ENCODE assay signal across 18 cellular contexts in the genomic region with DNA sequence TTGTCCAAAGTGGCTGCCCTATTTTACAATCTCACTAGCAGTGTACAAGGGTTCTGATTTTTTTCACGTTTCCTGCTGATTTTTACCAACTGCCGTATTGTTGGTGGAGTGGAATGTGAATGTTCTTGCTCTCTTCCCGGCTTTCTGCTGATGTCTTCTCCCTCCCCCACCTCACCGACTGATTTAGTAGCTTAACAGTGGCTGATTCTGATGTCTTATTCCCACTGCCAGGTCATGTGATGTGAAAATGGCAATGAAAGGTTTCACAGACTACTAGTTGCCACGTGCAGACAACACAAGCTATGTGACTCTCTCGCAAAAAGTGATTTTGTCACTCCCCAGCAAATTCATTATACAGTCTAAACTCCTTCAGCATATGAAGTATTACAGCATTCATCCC.
"Had no signal": no experiment of that assay in that cellular context is flagged by ENCODE, and none has a peak within 500 bp of the region (broad histone marks: within the 10 kb centered on the region; RNA-seq: fewer than 3 reads in every experiment).

No MANE protein-coding gene starts in this region.

- H3K27me3 ChIP-seq: ascending aorta, right atrium auricular region, tibial artery had no signal

- H3K9me3 ChIP-seq: ascending aorta, lower lobe of right lung, prostate gland, right atrium auricular region, tibial artery had no signal

- H3K27ac Mint-ChIP-seq: activated CD4-positive, alpha-beta memory T cell treated with anti-CD3 and anti-CD28 coated beads for 36 hours; T-helper 1 cell treated with Interleukin-12 subunit alpha and Interleukin-12 subunit beta and Interleukin-4 antibody, amounts not matched to agents 30 μg/mL and 1 μg/mL, for 36 hours had no signal

- H3K9me3 Mint-ChIP-seq: activated CD4-positive, alpha-beta memory T cell treated with anti-CD3 and anti-CD28 coated beads for 36 hours; naive thymus-derived CD8-positive, alpha-beta T cell; T-helper 1 cell treated with Interleukin-12 subunit alpha and Interleukin-12 subunit beta and Interleukin-4 antibody, amounts not matched to agents 30 μg/mL and 1 μg/mL, for 36 hours had no signal

- H3K27me3 Mint-ChIP-seq: activated CD4-positive, alpha-beta memory T cell treated with anti-CD3 and anti-CD28 coated beads for 36 hours; naive thymus-derived CD8-positive, alpha-beta T cell had no signal

- H3K4me3 Mint-ChIP-seq: activated CD4-positive, alpha-beta memory T cell treated with anti-CD3 and anti-CD28 coated beads for 36 hours; naive thymus-derived CD8-positive, alpha-beta T cell; T-helper 1 cell treated with Interleukin-12 subunit alpha and Interleukin-12 subunit beta and Interleukin-4 antibody, amounts not matched to agents 30 μg/mL and 1 μg/mL, for 36 hours had no signal

- ATAC-seq: left lobe of liver; lower lobe of right lung; naive thymus-derived CD8-positive, alpha-beta T cell; stimulated activated naive CD8-positive, alpha-beta T cell treated with anti-CD3 and anti-CD28 coated beads, Interleukin-15, Interleukin-2, amounts not matched to agents 100 U/mL and 50 U/mL, for 24 hours had no signal

- H3K27ac ChIP-seq: ascending aorta, coronary artery, lower lobe of right lung, prostate gland, right atrium auricular region, tibial artery had no signal

- H3K4me1 ChIP-seq: ascending aorta, lower lobe of right lung, prostate gland, right atrium auricular region, tibial artery had no signal

- H3K36me3 ChIP-seq: prostate gland had no signal

- DNase-seq: activated CD4-positive, alpha-beta memory T cell treated with anti-CD3 and anti-CD28 coated beads for 36 hours; activated CD4-positive, alpha-beta T cell treated with anti-CD3 and anti-CD28 coated beads for 48 hours; activated gamma-delta T cell; activated naive CD4-positive, alpha-beta T cell treated with anti-CD3 and anti-CD28 coated beads, Interleukin-2, amount 50 U/mL, for 16 hours; activated T-cell treated with anti-CD3 and anti-CD28 coated beads for 4 hours; lower lobe of right lung; naive thymus-derived CD8-positive, alpha-beta T cell; stimulated activated CD4-positive, alpha-beta T cell treated with anti-CD3 and anti-CD28 coated beads, Interleukin-12 subunit alpha, Interleukin-12 subunit beta, amount 100 ng/mL, for 4 hours; stimulated activated CD4-positive, alpha-beta T cell treated with anti-CD3 and anti-CD28 coated beads, Interleukin-4, amount 100 ng/mL, for 4 hours; stimulated activated naive CD8-positive, alpha-beta T cell treated with anti-CD3 and anti-CD28 coated beads, Interleukin-15, Interleukin-2, amounts not matched to agents 100 U/mL and 50 U/mL, for 24 hours; T1000; tibial artery had no signal

- H3K4me3 ChIP-seq: ascending aorta, coronary artery, lower lobe of right lung, prostate gland, right atrium auricular region, tibial artery had no signal
